In genomic region chr3:16302082-16302631, GRCh38 we compare ENCODE assay signal across 14 cellular contexts. TPM values are rescaled to one million over a fixed set of nuclear protein-coding genes. Genes with fewer than 3 reads are reported as not detected.
DNase-seq lines count a peak whose midpoint lies in the region; ATAC-seq, FAIRE-seq and TF ChIP-seq lines count a peak whose summit lies in the region.
"Had no signal": no experiment of that assay in that cellular context is flagged by ENCODE, and none has a peak within 500 bp of the region (broad histone marks: within the 10 kb centered on the region; RNA-seq: fewer than 3 reads in every experiment).

No MANE protein-coding gene starts in this region.

- H3K27ac Mint-ChIP-seq in activated CD4-positive, alpha-beta T cell treated with anti-CD3 and anti-CD28 coated beads for 36 hours, result peak overlapping the region; percentile 96

- H3K9me3 ChIP-seq in Peyer's patch, result no peaks in the 10 kb centered on the region
- no peaks in the 10 kb centered on the region for H3K9me3 ChIP-seq in esophagus muscularis mucosa
- H3K9me3 ChIP-seq in small intestine (ENCODE audit: control insufficient read depth, low read depth), result no peaks in the 10 kb centered on the region

- peaks cover 0 to 32% (median 0%) of the 10 kb centered on the region in 3 donors for H3K36me3 ChIP-seq in Peyer's patch
- peaks cover 0 to 32% (median 20%) of the 10 kb centered on the region in 4 donors for H3K36me3 ChIP-seq in esophagus muscularis mucosa
- H3K36me3 ChIP-seq in small intestine (ENCODE audit: control insufficient read depth in 2 of 2, insufficient read depth in 2 of 2, low read length in 2 of 2), result peaks cover 2 to 10% of the 10 kb centered on the region in 2 donors

- ATAC-seq in activated CD4-positive, alpha-beta T cell treated with anti-CD3 and anti-CD28 coated beads for 36 hours, result no peak
- ATAC-seq in GM19035 (IDR thresholded peaks at IDR 0.05; ENCODE audit: unreplicated experiment), result no peak
- ATAC-seq: A549 had no signal

- no peak for DNase-seq in activated CD4-positive, alpha-beta T cell treated with anti-CD3 and anti-CD28 coated beads for 36 hours
- no peak for DNase-seq in activated CD4-positive, alpha-beta T cell treated with anti-CD3 and anti-CD28 coated beads, Interleukin-2, amount 50 U/mL, for 48 hours
- DNase-seq in Peyer's patch (no peak), esophagus muscularis mucosa (ENCODE audit: extremely low spot score) (peak; percentile 66), small intestine (no peak), AG08395 (ENCODE audit: low spot score) (no peak)
- DNase-seq in stimulated activated CD4-positive, alpha-beta T cell treated with anti-CD3 and anti-CD28 coated beads, Interleukin-2, amount 100 ng/mL, for 48 hours, result no peak
- DNase-seq: mammary epithelial cell, SHP77 treated with DMSO at 0.1 percent for 48 hours had no signal

- no peak for TF ChIP-seq POLR2A in Peyer's patch (IDR thresholded peaks at IDR 0.05)
- TF ChIP-seq POLR2A in esophagus muscularis mucosa (IDR thresholded peaks at IDR 0.05; ENCODE audit: low read depth), result no peak

- CTCF ChIA-PET in activated CD4-positive, alpha-beta T cell treated with anti-CD3 and anti-CD28 coated beads for 36 hours (lab: Charles Lee), result interaction anchor here (1.0 to 3.2 kb wide), 3 partner anchors 12 to 16 kb away, joined by 4 to 17 read pairs (median 9); no protein-coding TSS in a partner anchor

- no peak for FAIRE-seq in small intestine (lab: Jason Lieb, UNC)
- FAIRE-seq: A549, bronchial epithelial cell had no signal

- intact Hi-C loops in activated CD4-positive, alpha-beta T cell treated with anti-CD3 and anti-CD28 coated beads for 36 hours (cut with DNase I, micrococcal nuclease), result no loop called here
- intact Hi-C loops in esophagus muscularis mucosa (cut with DNase I), result no loop called here

- H3K4me1 ChIP-seq in Peyer's patch, result peaks cover 0 to 8% (median 4%) of the 10 kb centered on the region in 4 donors
- H3K4me1 ChIP-seq in esophagus muscularis mucosa, result peaks cover 4 to 28% (median 21%) of the 10 kb centered on the region in 4 donors
- peaks cover 0 to 2% of the 10 kb centered on the region in 2 donors for H3K4me1 ChIP-seq in small intestine (ENCODE audit: control insufficient read depth in 2 of 2, insufficient read depth in 1 of 2, low read depth in 1 of 2, low read length in 1 of 2)
- H3K4me1 ChIP-seq: A549 had no signal

- H3K4me3 ChIP-seq in Peyer's patch (no peak overlapping the region), esophagus muscularis mucosa (no peak overlapping the region), small intestine (ENCODE audit: low read depth in 1 of 2, low read length in 2 of 2) (no peak overlapping the region)
- H3K4me3 ChIP-seq: A549, hepatocyte had no signal

- H3K4me3 Mint-ChIP-seq in activated CD4-positive, alpha-beta T cell treated with anti-CD3 and anti-CD28 coated beads for 36 hours, result peak overlapping the region; percentile 66

- peaks cover 2% of the 10 kb centered on the region for H3K9me3 Mint-ChIP-seq in activated CD4-positive, alpha-beta T cell treated with anti-CD3 and anti-CD28 coated beads for 36 hours (ENCODE audit: low read depth)
- H3K9me3 Mint-ChIP-seq: IgD-negative memory B cell had no signal

- H3K36me3 Mint-ChIP-seq in activated CD4-positive, alpha-beta T cell treated with anti-CD3 and anti-CD28 coated beads for 36 hours (ENCODE audit: low read depth), result peaks cover 75% of the 10 kb centered on the region

- no peak for TF ChIP-seq CTCF in Peyer's patch (IDR thresholded peaks at IDR 0.05)
- TF ChIP-seq CTCF in esophagus muscularis mucosa (IDR thresholded peaks at IDR 0.05), result no peak

- POLR2A ChIA-PET in activated CD4-positive, alpha-beta T cell treated with anti-CD3 and anti-CD28 coated beads for 36 hours (lab: Charles Lee), result no interaction called here

- no peak for TF ChIP-seq EP300 in esophagus muscularis mucosa (IDR thresholded peaks at IDR 0.05)

- 75% methylated on average over 6 of the region's 6 CpGs for WGBS in esophagus muscularis mucosa
- 71 to 84% (median 80%) methylated on average over 6 of the region's 6 CpGs for WGBS in small intestine, 3 donors

- peak overlapping the region in 3 of 4 donors; percentile 57 to 70 (median 64) for H3K27ac ChIP-seq in Peyer's patch
- no peak overlapping the region for H3K27ac ChIP-seq in esophagus muscularis mucosa (replicated peaks in 1 of 4)
- peak overlapping the region; percentile 7 to 55 for H3K27ac ChIP-seq in small intestine (ENCODE audit: low read depth in 1 of 2, low read length in 1 of 2)
- H3K27ac ChIP-seq: A549, hepatocyte had no signal

- peaks cover 98% of the 10 kb centered on the region for H3K4me1 Mint-ChIP-seq in activated CD4-positive, alpha-beta T cell treated with anti-CD3 and anti-CD28 coated beads for 36 hours

- H3K27me3 Mint-ChIP-seq in activated CD4-positive, alpha-beta T cell treated with anti-CD3 and anti-CD28 coated beads for 36 hours, result no peaks in the 10 kb centered on the region
- H3K27me3 Mint-ChIP-seq: IgD-negative memory B cell had no signal

- H3K27me3 ChIP-seq in Peyer's patch (no peaks in the 10 kb centered on the region), esophagus muscularis mucosa (no peaks in the 10 kb centered on the region), small intestine (ENCODE audit: control insufficient read depth in 2 of 2, insufficient read depth in 2 of 2, low read length in 2 of 2) (no peaks in the 10 kb centered on the region)
- H3K27me3 ChIP-seq: hepatocyte had no signal

RNA-seq across cellular contexts. Expression of gene OXNAD1, which starts 37.1 kb away (rescaled TPM):
- total RNA-seq in activated CD4-positive, alpha-beta T cell treated with anti-CD3 and anti-CD28 coated beads for 36 hours, result 10 to 100 TPM; 27.7 to 34.6 TPM
- total RNA-seq in Peyer's patch (10 to 100 TPM; 44.5 to 45.8 (median 45.2) TPM), esophagus muscularis mucosa (10 to 100 TPM in 2 of 4 donors, 1 to 10 TPM in 2; 6.7 to 13.3 (median 10.2) TPM)
- 10 to 100 TPM; 15.3 to 28.4 (median 16.5) TPM for polyA plus RNA-seq in small intestine

RNA-seq across cellular contexts. Expression of gene DPH3, which starts 37.4 kb away (rescaled TPM):
- 10 to 100 TPM; 13.0 to 17.8 TPM for total RNA-seq in activated CD4-positive, alpha-beta T cell treated with anti-CD3 and anti-CD28 coated beads for 36 hours
- total RNA-seq in Peyer's patch, result 10 to 100 TPM; 17.8 to 33.8 (median 24.3) TPM
- total RNA-seq in esophagus muscularis mucosa, result 10 to 100 TPM; 27.2 to 50.7 (median 37.6) TPM
- 10 to 100 TPM; 16.6 to 38.0 (median 35.7) TPM for polyA plus RNA-seq in small intestine

Comparison
In these comparisons a context has a peak if more than half of its experiments do, and no peak if none do; other contexts are left out.
1. H3K27ac ChIP-seq: peak in Peyer's patch (3 of 4) and small intestine (2 of 2); none in esophagus muscularis mucosa (0 of 4).